In the genomic region with DNA sequence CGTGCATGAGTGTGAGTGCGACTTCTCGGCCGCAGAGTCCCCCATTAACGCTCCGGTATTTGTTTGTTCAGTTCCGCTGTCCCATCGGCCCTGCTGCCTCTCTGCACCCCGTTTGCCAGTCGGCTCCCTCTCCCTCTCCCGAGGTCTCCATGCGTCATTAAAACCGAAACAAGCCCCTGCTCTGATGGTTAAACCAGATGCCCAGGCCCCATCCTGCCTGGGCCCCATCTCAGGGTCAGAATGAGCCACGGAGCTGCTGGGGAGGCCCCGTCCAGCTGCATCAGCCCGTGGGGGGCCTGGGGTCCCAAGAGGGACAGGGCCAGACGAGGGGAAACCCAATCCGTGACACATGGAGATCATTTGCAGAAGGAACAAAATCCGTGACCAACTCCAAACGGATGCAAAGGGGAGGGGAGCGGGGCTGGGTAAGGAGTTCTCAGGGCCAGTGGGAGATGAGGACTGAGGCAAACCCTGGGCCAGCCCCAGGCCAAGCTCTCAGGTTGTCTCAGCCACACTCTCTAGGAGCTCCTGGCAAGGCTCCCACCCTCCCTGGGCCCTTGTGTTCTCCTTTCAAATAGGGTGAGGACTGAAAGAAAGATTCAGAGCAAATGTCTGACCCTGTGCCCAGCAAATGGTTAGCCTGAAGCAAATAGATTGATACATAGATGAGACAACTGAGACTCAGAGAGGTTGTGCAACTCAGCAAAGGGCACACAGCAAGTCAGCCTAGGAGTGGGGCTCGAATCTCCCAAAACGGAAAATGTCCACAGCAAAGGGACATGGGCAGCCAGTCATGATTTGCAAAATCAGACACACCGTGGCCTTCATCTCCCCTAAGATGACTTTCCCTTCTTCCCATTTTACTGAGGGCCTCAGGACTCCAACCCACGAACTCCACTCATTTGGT, we compare ENCODE assay signal across 2 cellular contexts.
TF ChIP-seq lines count a peak whose summit lies in the region.

No MANE protein-coding gene starts in this region.

TF ChIP-seq in GM23338, 12 proteins besides CTCF, POLR2A, EP300 and RAD21 (continued from another document):
- TF ChIP-seq, protein P1, sequence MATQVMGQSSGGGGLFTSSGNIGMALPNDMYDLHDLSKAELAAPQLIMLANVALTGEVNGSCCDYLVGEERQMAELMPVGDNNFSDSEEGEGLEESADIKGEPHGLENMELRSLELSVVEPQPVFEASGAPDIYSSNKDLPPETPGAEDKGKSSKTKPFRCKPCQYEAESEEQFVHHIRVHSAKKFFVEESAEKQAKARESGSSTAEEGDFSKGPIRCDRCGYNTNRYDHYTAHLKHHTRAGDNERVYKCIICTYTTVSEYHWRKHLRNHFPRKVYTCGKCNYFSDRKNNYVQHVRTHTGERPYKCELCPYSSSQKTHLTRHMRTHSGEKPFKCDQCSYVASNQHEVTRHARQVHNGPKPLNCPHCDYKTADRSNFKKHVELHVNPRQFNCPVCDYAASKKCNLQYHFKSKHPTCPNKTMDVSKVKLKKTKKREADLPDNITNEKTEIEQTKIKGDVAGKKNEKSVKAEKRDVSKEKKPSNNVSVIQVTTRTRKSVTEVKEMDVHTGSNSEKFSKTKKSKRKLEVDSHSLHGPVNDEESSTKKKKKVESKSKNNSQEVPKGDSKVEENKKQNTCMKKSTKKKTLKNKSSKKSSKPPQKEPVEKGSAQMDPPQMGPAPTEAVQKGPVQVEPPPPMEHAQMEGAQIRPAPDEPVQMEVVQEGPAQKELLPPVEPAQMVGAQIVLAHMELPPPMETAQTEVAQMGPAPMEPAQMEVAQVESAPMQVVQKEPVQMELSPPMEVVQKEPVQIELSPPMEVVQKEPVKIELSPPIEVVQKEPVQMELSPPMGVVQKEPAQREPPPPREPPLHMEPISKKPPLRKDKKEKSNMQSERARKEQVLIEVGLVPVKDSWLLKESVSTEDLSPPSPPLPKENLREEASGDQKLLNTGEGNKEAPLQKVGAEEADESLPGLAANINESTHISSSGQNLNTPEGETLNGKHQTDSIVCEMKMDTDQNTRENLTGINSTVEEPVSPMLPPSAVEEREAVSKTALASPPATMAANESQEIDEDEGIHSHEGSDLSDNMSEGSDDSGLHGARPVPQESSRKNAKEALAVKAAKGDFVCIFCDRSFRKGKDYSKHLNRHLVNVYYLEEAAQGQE (IDR thresholded peaks at IDR 0.05; ENCODE audit: unreplicated experiment) = no peak
- TF ChIP-seq JUNB (IDR thresholded peaks at IDR 0.05; ENCODE audit: unreplicated experiment) (no peak), EZH2 (IDR thresholded peaks at IDR 0.05; ENCODE audit: low read depth, unreplicated experiment) (no peak), ZNF331 (CRISPR knock-in tag; IDR thresholded peaks at IDR 0.05; ENCODE audit: low read depth) (no peak), CREB1 (CRISPR knock-in tag; IDR thresholded peaks at IDR 0.05; ENCODE audit: low read depth) (no peak), ZNF114 (CRISPR knock-in tag; IDR thresholded peaks at IDR 0.05) (no peak), STAT1 (IDR thresholded peaks at IDR 0.05; ENCODE audit: unreplicated experiment) (no peak)
- TF ChIP-seq, protein P2, sequence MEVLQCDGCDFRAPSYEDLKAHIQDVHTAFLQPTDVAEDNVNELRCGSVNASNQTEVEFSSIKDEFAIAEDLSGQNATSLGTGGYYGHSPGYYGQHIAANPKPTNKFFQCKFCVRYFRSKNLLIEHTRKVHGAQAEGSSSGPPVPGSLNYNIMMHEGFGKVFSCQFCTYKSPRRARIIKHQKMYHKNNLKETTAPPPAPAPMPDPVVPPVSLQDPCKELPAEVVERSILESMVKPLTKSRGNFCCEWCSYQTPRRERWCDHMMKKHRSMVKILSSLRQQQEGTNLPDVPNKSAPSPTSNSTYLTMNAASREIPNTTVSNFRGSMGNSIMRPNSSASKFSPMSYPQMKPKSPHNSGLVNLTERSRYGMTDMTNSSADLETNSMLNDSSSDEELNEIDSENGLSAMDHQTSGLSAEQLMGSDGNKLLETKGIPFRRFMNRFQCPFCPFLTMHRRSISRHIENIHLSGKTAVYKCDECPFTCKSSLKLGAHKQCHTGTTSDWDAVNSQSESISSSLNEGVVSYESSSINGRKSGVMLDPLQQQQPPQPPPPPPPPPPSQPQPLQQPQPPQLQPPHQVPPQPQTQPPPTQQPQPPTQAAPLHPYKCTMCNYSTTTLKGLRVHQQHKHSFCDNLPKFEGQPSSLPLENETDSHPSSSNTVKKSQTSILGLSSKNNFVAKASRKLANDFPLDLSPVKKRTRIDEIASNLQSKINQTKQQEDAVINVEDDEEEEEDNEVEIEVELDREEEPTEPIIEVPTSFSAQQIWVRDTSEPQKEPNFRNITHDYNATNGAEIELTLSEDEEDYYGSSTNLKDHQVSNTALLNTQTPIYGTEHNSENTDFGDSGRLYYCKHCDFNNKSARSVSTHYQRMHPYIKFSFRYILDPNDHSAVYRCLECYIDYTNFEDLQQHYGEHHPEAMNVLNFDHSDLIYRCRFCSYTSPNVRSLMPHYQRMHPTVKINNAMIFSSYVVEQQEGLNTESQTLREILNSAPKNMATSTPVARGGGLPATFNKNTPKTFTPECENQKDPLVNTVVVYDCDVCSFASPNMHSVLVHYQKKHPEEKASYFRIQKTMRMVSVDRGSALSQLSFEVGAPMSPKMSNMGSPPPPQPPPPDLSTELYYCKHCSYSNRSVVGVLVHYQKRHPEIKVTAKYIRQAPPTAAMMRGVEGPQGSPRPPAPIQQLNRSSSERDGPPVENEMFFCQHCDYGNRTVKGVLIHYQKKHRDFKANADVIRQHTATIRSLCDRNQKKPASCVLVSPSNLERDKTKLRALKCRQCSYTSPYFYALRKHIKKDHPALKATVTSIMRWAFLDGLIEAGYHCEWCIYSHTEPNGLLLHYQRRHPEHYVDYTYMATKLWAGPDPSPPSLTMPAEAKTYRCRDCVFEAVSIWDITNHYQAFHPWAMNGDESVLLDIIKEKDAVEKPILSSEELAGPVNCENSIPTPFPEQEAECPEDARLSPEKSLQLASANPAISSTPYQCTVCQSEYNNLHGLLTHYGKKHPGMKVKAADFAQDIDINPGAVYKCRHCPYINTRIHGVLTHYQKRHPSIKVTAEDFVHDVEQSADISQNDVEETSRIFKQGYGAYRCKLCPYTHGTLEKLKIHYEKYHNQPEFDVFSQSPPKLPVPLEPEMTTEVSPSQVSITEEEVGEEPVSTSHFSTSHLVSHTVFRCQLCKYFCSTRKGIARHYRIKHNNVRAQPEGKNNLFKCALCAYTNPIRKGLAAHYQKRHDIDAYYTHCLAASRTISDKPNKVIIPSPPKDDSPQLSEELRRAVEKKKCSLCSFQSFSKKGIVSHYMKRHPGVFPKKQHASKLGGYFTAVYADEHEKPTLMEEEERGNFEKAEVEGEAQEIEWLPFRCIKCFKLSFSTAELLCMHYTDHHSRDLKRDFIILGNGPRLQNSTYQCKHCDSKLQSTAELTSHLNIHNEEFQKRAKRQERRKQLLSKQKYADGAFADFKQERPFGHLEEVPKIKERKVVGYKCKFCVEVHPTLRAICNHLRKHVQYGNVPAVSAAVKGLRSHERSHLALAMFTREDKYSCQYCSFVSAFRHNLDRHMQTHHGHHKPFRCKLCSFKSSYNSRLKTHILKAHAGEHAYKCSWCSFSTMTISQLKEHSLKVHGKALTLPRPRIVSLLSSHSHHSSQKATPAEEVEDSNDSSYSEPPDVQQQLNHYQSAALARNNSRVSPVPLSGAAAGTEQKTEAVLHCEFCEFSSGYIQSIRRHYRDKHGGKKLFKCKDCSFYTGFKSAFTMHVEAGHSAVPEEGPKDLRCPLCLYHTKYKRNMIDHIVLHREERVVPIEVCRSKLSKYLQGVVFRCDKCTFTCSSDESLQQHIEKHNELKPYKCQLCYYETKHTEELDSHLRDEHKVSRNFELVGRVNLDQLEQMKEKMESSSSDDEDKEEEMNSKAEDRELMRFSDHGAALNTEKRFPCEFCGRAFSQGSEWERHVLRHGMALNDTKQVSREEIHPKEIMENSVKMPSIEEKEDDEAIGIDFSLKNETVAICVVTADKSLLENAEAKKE (CRISPR knock-in tag; IDR thresholded peaks at IDR 0.05) = no peak

TF ChIP-seq in WTC11, 78 proteins besides CTCF, POLR2A, EP300 and RAD21 (continued from another document):
- TF ChIP-seq, protein P3, sequence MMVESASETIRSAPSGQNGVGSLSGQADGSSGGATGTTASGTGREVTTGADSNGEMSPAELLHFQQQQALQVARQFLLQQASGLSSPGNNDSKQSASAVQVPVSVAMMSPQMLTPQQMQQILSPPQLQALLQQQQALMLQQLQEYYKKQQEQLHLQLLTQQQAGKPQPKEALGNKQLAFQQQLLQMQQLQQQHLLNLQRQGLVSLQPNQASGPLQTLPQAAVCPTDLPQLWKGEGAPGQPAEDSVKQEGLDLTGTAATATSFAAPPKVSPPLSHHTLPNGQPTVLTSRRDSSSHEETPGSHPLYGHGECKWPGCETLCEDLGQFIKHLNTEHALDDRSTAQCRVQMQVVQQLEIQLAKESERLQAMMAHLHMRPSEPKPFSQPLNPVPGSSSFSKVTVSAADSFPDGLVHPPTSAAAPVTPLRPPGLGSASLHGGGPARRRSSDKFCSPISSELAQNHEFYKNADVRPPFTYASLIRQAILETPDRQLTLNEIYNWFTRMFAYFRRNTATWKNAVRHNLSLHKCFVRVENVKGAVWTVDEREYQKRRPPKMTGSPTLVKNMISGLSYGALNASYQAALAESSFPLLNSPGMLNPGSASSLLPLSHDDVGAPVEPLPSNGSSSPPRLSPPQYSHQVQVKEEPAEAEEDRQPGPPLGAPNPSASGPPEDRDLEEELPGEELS (CRISPR knock-in tag; IDR thresholded peaks at IDR 0.05) = no peak
- TF ChIP-seq NFYB (CRISPR knock-in tag; conservative IDR thresholded peaks at IDR 0.05; ENCODE audit: low read depth) = no peak
TF ChIP-seq in WTC11: peak in this region for 0.
